Comparison of ENCODE assay signal across 1 cellular context in the genomic region with DNA sequence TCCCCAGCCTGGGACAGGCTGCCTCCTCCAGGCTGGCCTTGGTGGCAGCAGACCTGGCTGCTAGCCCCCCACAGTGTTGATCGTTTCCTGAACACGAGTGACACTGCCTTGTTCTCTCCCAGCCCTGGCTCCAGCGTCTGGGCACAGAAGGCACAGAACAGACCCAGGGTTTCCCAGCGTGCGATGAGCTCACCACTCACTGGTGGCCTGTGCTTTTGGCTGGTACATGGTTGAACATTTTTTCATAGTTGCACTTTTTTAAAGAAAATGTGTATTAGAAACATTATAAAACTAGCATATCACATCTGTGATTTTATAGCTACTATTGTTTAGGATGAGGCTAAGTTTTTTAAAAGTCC.
TF ChIP-seq lines count a peak whose summit lies in the region.

No MANE protein-coding gene starts in this region.

TF ChIP-seq in K562, 482 proteins besides CTCF, POLR2A, EP300 and RAD21:
- TF ChIP-seq ZFP36 (IDR thresholded peaks at IDR 0.05; ENCODE audit: low read depth, low read length, partially characterized antibody) (peak; percentile 28), ZNF507 (tag; conservative IDR thresholded peaks at IDR 0.05) (no peak)
